In genomic region chr3:11567516-11568467, GRCh38 we compare ENCODE assay signal across 9 cellular contexts.
A peak's percentile ranks its signal among the peaks of the same experiment; 100 is the strongest.
DNase-seq lines count a peak whose midpoint lies in the region; TF ChIP-seq lines count a peak whose summit lies in the region.
"Had no signal": no experiment of that assay in that cellular context is flagged by ENCODE, and none has a peak within 500 bp of the region (broad histone marks: within the 10 kb centered on the region; RNA-seq: fewer than 3 reads in every experiment).

No MANE protein-coding gene starts in this region.

- H3K4me1 Mint-ChIP-seq in type B pancreatic cell (ENCODE audit: unreplicated experiment) = peaks cover 17% of the 10 kb centered on the region

- H3K27me3 Mint-ChIP-seq in type B pancreatic cell = no peaks in the 10 kb centered on the region

- no peak for TF ChIP-seq CTCF in type B pancreatic cell (conservative IDR thresholded peaks at IDR 0.05)

- no peak overlapping the region for H3K27ac Mint-ChIP-seq in type B pancreatic cell

- peak; percentile 82 for DNase-seq in HS-27A (ENCODE audit: low read depth)
- peak; percentile 92 for DNase-seq in astrocyte of the hippocampus (ENCODE audit: low read depth, low spot score)
- peak; percentile 19 for DNase-seq in kidney tubule cell (ENCODE audit: low spot score)
- DNase-seq in substantia nigra (lab: John Stamatoyannopoulos, UW) = no peak
- DNase-seq in DMS79 treated with DMSO at 0.1 percent for 48 hours (lab: John Stamatoyannopoulos, UW) = no peak
- no peak for DNase-seq in type B pancreatic cell (ENCODE audit: extremely low spot score, unreplicated experiment)
- no peak for DNase-seq in NCI-H2081 treated with DMSO at 0.1 percent for 48 hours (lab: John Stamatoyannopoulos, UW)
- no peak for DNase-seq in cortex of kidney (lab: John Stamatoyannopoulos, UW)
- DNase-seq: stimulated activated CD4-positive, alpha-beta T cell treated with anti-CD3 and anti-CD28 coated beads, Interleukin-4, amount 100 ng/mL, for 24 hours had no signal

- H3K36me3 Mint-ChIP-seq in type B pancreatic cell = peaks cover 33% of the 10 kb centered on the region

- peak overlapping the region; percentile 43 for H3K27ac ChIP-seq in substantia nigra (ENCODE audit: low read depth, low read length, poor library complexity, severe bottlenecking)

- no peak overlapping the region for H3K4me3 Mint-ChIP-seq in type B pancreatic cell

- H3K9me3 Mint-ChIP-seq in type B pancreatic cell = no peaks in the 10 kb centered on the region

Comparison
In these comparisons a context has a peak if more than half of its experiments do, and no peak if none do; other contexts are left out.
1. DNase-seq: peak in HS-27A (single experiment), astrocyte of the hippocampus (single experiment) and kidney tubule cell (single experiment); none in substantia nigra (0 of 49), DMS79 treated with DMSO at 0.1 percent for 48 hours (single experiment), type B pancreatic cell (single experiment), NCI-H2081 treated with DMSO at 0.1 percent for 48 hours (single experiment) and cortex of kidney (single experiment).